ENCODE assay signal across 8 cellular contexts in the genomic region with DNA sequence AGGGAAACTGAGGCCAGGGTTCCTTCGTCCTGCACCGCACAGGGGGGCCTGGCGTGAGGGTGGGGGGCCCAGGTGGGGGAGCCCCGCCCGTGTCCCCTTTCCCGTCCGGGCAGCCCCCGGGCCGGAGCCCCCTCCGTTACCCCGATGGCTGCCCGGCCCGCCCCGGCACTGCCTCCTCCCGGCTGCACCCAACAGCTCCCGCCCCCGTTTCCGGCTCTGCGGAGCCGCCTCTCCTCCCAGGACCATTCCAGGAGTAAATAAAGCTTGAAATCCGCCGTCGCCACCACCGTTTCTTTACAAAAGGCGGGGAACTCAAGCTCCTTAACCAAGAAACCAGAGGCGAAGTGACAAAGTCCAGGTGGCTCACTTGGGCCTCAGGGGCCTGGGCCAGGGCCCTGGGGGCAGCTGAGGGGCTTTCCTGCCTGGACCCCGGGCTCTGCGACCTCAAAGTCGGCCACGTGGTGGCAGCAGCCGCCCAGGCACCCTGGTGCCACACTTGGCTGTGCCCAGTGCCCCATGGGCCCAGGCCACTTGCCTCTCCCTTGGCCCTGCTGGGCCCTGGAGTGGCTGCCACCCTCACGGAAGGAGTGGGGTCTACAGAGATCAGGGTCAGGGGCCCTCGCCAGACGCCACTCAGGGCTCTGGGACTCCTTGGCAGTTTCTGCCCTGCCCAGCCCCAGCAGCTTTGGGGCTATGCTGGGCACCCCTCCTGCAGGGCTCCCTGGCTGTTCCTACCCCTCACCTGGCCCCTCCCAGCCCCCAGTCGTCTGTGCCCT.
DNase-seq lines count a peak whose midpoint lies in the region; ATAC-seq, FAIRE-seq and TF ChIP-seq lines count a peak whose summit lies in the region.

No MANE protein-coding gene starts in this region.

- H4K20me1 ChIP-seq in OCI-LY3 (ENCODE audit: insufficient read depth, low read length): no peaks in the 10 kb centered on the region

- DNase-seq in COR-L47 (lab: John Stamatoyannopoulos, UW) (peak; percentile 84), HTR-8/SVneo (ENCODE audit: insufficient read length, low spot score) (peak; percentile 87), activated T-cell treated with anti-CD3 and anti-CD28 coated beads for 48 hours (ENCODE audit: low read depth) (peak; percentile 81), erythroblast (lab: John Stamatoyannopoulos, UW) (peak; percentile 85 to 89)
- DNase-seq in stimulated activated CD8-positive, alpha-beta memory T cell treated with anti-CD3 and anti-CD28 coated beads, Interleukin-7, amount 100 ng/mL, for 24 hours (ENCODE audit: low read depth): peak; percentile 65

- H3K27me3 ChIP-seq in OCI-LY3 (ENCODE audit: low read depth, low read length) (no peaks in the 10 kb centered on the region), mucosa of stomach (ENCODE audit: control insufficient read depth, insufficient read depth, low read length) (no peaks in the 10 kb centered on the region)

- no peak for TF ChIP-seq POLR2A in erythroblast (IDR thresholded peaks at IDR 0.05; ENCODE audit: low read length)

- H3K27ac ChIP-seq in OCI-LY3 (ENCODE audit: low read length): peak overlapping the region; percentile 77

- H3K79me2 ChIP-seq in OCI-LY3 (ENCODE audit: low read length): peaks cover 14% of the 10 kb centered on the region

- H2AFZ ChIP-seq in OCI-LY3 (ENCODE audit: low read depth, low read length): peak overlapping the region; percentile 83

- H3K9ac ChIP-seq in OCI-LY3 (ENCODE audit: low read length) (peak overlapping the region; percentile 87), mucosa of stomach (ENCODE audit: low read length) (peak overlapping the region; percentile 81)

- peak; percentile 61 for ATAC-seq in GM21360 (IDR thresholded peaks at IDR 0.05; ENCODE audit: unreplicated experiment)

- H3K4me1 ChIP-seq in OCI-LY3 (ENCODE audit: low read length) (peaks cover 17% of the 10 kb centered on the region), mucosa of stomach (ENCODE audit: control insufficient read depth, insufficient read depth, low read length) (peaks cover 64% of the 10 kb centered on the region)

- H3K4me3 ChIP-seq in OCI-LY3 (ENCODE audit: low read length) (peak overlapping the region; percentile 81), mucosa of stomach (ENCODE audit: low read length) (peak overlapping the region; percentile 36)

- H3K9me3 ChIP-seq in OCI-LY3 (ENCODE audit: insufficient read depth, low read length) (no peaks in the 10 kb centered on the region), mucosa of stomach (ENCODE audit: control insufficient read depth, low read length) (no peaks in the 10 kb centered on the region)

- TF ChIP-seq CTCF in OCI-LY3 (IDR thresholded peaks at IDR 0.05; ENCODE audit: low read depth, low read length): peak; percentile 88

- H3K4me2 ChIP-seq in OCI-LY3 (ENCODE audit: low read length): peak overlapping the region; percentile 79

- no peak for FAIRE-seq in HTR-8/SVneo (lab: Jason Lieb, UNC)

- H3K36me3 ChIP-seq in OCI-LY3 (replicated peaks; ENCODE audit: low read depth, low read length) (peaks cover 8% of the 10 kb centered on the region), mucosa of stomach (ENCODE audit: control insufficient read depth, insufficient read depth, low read length) (no peaks in the 10 kb centered on the region)

Comparison
In these comparisons a context has a peak if more than half of its experiments do, and no peak if none do; other contexts are left out.
1. Peak in every context shown above with its lines: DNase-seq, ATAC-seq, H3K4me3 ChIP-seq and H3K27ac ChIP-seq.